ENCODE assay signal across 1 cellular context in the genomic region with DNA sequence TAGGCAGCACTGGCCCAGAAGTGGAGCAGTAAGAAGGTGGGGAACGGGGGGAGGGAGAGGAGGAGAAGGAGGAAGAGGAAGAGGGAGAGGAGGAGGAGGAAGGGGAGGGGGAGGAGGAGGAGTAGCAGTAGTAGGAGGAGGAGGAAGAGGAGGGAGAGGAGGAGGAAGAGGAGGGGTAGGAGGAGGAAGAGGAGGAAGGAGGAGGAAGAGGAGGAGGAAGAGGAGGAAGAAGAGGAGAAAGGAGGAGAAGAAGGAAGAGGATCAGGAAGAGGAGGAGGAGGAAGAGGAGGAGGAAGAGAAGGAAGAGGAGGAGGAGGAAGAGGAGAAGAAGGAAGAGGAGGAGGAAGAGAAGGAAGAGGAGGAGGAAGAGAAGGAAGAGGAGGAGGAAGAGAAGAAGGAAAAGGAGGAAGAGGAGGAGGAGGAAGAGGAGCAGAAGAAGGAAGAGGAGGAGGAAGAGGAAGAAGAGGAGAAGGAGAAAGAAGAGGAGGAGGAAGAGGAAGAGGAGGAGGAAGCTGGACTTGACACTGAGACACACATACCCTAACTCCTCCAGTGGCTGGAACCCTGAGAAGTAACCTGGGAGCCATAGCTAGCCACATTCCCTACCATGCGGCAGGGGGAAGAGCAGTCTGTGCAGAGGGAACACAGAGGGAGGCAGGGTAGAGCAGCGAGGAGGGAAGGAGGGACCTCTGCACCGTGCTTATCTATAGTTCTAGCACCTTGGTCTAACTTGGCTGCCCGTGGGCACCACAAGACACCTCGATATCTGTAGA.
TF ChIP-seq lines count a peak whose summit lies in the region.

No MANE protein-coding gene starts in this region.

TF ChIP-seq in HCT116, 20 proteins besides CTCF, POLR2A, EP300 and RAD21:
- TF ChIP-seq YY1 (IDR thresholded peaks at IDR 0.05; ENCODE audit: extremely low read depth, insufficient replicate concordance, low read depth, low read length) = no peak
- no peak for TF ChIP-seq REST (IDR thresholded peaks at IDR 0.05; ENCODE audit: low read depth)
- TF ChIP-seq CBX3 (IDR thresholded peaks at IDR 0.05; ENCODE audit: low read depth) = no peak
- TF ChIP-seq EZH2 (IDR thresholded peaks at IDR 0.05) = no peak
- no peak for TF ChIP-seq CEBPB (IDR thresholded peaks at IDR 0.05; ENCODE audit: low read depth)
- TF ChIP-seq POLR2AphosphoS5 (IDR thresholded peaks at IDR 0.05; ENCODE audit: low read depth, low read length) = 0 out of 2 replicates have a peak, but pooled peaks have one; percentile 29
- TF ChIP-seq ZFX (IDR thresholded peaks at IDR 0.05) = no peak
